ENCODE assay signal across 1 cellular context in genomic region chr7:138549082-138549481, GRCh38.
A peak's percentile ranks its signal among the peaks of the same experiment; 100 is the strongest.
TF ChIP-seq lines count a peak whose summit lies in the region.

No MANE protein-coding gene starts in this region.

TF ChIP-seq in HEK293, 187 proteins besides CTCF, POLR2A, EP300 and RAD21 (continued from another document):
- TF ChIP-seq PRDM6 (tag by site-specific recombination; IDR thresholded peaks at IDR 0.05), result peak; percentile 41; the same call in 1 of the 2 replicates
- 0 out of 2 replicates have a peak, but pooled peaks have one; percentile 21 for TF ChIP-seq SCRT2 (tag by site-specific recombination; IDR thresholded peaks at IDR 0.05)
- no peak for TF ChIP-seq ZNF10 (tag by site-specific recombination; IDR thresholded peaks at IDR 0.05)
